1 cellular context compared by ENCODE assay signal in the genomic region with DNA sequence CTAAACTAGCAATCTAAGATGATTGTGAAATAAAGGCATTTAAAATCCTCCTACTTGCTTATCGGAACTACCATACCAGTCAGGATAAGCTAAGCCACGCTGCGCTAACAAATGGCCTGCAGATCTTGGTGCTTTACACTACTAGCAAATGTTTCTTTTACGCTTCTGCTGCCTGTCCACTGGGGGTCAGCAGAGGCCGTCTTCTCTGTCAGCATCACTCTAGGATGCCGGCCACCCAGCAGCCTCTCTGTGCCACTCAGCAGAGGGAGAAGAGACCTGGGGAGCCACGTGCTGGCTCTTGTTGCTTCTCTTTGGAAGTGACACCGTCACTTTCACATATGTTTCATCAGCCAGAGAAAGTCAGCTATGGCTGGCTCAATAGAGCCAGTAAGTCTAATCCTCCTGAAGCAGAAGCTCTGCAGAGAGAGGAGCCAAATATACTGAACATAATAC.
A peak's percentile ranks its signal among the peaks of the same experiment; 100 is the strongest.
TF ChIP-seq lines count a peak whose summit lies in the region.

No MANE protein-coding gene starts in this region.

TF ChIP-seq in HepG2, 621 proteins besides CTCF, POLR2A, EP300 and RAD21 (continued from another document and continues in another):
- TF ChIP-seq, protein P1, sequence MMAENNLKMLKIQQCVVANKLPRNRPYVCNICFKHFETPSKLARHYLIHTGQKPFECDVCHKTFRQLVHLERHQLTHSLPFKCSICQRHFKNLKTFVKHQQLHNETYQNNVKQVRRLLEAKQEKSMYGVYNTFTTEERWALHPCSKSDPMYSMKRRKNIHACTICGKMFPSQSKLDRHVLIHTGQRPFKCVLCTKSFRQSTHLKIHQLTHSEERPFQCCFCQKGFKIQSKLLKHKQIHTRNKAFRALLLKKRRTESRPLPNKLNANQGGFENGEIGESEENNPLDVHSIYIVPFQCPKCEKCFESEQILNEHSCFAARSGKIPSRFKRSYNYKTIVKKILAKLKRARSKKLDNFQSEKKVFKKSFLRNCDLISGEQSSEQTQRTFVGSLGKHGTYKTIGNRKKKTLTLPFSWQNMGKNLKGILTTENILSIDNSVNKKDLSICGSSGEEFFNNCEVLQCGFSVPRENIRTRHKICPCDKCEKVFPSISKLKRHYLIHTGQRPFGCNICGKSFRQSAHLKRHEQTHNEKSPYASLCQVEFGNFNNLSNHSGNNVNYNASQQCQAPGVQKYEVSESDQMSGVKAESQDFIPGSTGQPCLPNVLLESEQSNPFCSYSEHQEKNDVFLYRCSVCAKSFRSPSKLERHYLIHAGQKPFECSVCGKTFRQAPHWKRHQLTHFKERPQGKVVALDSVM (CRISPR knock-in tag; IDR thresholded peaks at IDR 0.05) = no peak
- TF ChIP-seq ZNF10 (CRISPR knock-in tag; IDR thresholded peaks at IDR 0.05; ENCODE audit: borderline replicate concordance, low read depth) = no peak
- TF ChIP-seq ZNF720 (CRISPR knock-in tag; IDR thresholded peaks at IDR 0.05) = no peak
- TF ChIP-seq, protein P2, sequence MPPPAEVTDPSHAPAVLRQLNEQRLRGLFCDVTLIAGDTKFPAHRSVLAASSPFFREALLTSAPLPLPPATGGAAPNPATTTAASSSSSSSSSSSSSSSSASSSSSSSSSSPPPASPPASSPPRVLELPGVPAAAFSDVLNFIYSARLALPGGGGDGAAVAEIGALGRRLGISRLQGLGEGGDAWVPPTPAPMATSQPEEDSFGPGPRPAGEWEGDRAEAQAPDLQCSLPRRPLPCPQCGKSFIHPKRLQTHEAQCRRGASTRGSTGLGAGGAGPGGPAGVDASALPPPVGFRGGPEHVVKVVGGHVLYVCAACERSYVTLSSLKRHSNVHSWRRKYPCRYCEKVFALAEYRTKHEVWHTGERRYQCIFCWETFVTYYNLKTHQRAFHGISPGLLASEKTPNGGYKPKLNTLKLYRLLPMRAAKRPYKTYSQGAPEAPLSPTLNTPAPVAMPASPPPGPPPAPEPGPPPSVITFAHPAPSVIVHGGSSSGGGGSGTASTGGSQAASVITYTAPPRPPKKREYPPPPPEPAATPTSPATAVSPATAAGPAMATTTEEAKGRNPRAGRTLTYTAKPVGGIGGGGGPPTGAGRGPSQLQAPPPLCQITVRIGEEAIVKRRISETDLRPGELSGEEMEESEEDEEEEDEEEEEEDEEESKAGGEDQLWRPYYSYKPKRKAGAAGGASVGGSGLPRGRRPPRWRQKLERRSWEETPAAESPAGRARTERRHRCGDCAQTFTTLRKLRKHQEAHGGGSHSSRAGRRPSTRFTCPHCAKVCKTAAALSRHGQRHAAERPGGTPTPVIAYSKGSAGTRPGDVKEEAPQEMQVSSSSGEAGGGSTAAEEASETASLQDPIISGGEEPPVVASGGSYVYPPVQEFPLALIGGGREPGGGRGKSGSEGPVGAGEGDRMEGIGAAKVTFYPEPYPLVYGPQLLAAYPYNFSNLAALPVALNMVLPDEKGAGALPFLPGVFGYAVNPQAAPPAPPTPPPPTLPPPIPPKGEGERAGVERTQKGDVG (CRISPR knock-in tag; IDR thresholded peaks at IDR 0.05; ENCODE audit: borderline replicate concordance) = no peak
- TF ChIP-seq ZNF235 (CRISPR knock-in tag; IDR thresholded peaks at IDR 0.05; ENCODE audit: borderline replicate concordance) = no peak
- peak; percentile 17; the same call in 1 of the 2 replicates for TF ChIP-seq HNF4A (CRISPR knock-in tag; IDR thresholded peaks at IDR 0.05)
- TF ChIP-seq REPIN1 (CRISPR knock-in tag; IDR thresholded peaks at IDR 0.05; ENCODE audit: borderline replicate concordance, low read depth) = peak; percentile 58; the same call in 1 of the 2 replicates
- TF ChIP-seq, protein P3, sequence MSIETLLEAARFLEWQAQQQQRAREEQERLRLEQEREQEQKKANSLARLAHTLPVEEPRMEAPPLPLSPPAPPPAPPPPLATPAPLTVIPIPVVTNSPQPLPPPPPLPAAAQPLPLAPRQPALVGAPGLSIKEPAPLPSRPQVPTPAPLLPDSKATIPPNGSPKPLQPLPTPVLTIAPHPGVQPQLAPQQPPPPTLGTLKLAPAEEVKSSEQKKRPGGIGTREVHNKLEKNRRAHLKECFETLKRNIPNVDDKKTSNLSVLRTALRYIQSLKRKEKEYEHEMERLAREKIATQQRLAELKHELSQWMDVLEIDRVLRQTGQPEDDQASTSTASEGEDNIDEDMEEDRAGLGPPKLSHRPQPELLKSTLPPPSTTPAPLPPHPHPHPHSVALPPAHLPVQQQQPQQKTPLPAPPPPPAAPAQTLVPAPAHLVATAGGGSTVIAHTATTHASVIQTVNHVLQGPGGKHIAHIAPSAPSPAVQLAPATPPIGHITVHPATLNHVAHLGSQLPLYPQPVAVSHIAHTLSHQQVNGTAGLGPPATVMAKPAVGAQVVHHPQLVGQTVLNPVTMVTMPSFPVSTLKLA (IDR thresholded peaks at IDR 0.05) = no peak
- TF ChIP-seq ZNF225 (CRISPR knock-in tag; IDR thresholded peaks at IDR 0.05) = no peak
- no peak for TF ChIP-seq ZSCAN31 (CRISPR knock-in tag; IDR thresholded peaks at IDR 0.05; ENCODE audit: low read depth)
- TF ChIP-seq KLF12 (CRISPR knock-in tag; IDR thresholded peaks at IDR 0.05; ENCODE audit: borderline replicate concordance) = no peak
- no peak for TF ChIP-seq NPAS2 (CRISPR knock-in tag; IDR thresholded peaks at IDR 0.05; ENCODE audit: borderline replicate concordance)
- peak; percentile 53; the same call in 1 of the 2 replicates for TF ChIP-seq FOXK1 (CRISPR knock-in tag; IDR thresholded peaks at IDR 0.05; ENCODE audit: borderline replicate concordance, low read depth)
- TF ChIP-seq ZNF567 (CRISPR knock-in tag; IDR thresholded peaks at IDR 0.05; ENCODE audit: borderline replicate concordance) = no peak
- TF ChIP-seq ZNF143 (CRISPR knock-in tag; IDR thresholded peaks at IDR 0.05) = peak; percentile 16; the same call in 1 of the 2 replicates
- TF ChIP-seq ERF (CRISPR knock-in tag; IDR thresholded peaks at IDR 0.05) = no peak
- no peak for TF ChIP-seq ZFP36L1 (CRISPR knock-in tag; IDR thresholded peaks at IDR 0.05)
- no peak for TF ChIP-seq TEAD2 (CRISPR knock-in tag; IDR thresholded peaks at IDR 0.05)
- no peak for TF ChIP-seq DPF2 (CRISPR knock-in tag; IDR thresholded peaks at IDR 0.05; ENCODE audit: borderline replicate concordance, low read depth)
- TF ChIP-seq SRSF4 (IDR thresholded peaks at IDR 0.05; ENCODE audit: low read depth, low read length, poor library complexity, severe bottlenecking) = no peak
- TF ChIP-seq, protein P4, sequence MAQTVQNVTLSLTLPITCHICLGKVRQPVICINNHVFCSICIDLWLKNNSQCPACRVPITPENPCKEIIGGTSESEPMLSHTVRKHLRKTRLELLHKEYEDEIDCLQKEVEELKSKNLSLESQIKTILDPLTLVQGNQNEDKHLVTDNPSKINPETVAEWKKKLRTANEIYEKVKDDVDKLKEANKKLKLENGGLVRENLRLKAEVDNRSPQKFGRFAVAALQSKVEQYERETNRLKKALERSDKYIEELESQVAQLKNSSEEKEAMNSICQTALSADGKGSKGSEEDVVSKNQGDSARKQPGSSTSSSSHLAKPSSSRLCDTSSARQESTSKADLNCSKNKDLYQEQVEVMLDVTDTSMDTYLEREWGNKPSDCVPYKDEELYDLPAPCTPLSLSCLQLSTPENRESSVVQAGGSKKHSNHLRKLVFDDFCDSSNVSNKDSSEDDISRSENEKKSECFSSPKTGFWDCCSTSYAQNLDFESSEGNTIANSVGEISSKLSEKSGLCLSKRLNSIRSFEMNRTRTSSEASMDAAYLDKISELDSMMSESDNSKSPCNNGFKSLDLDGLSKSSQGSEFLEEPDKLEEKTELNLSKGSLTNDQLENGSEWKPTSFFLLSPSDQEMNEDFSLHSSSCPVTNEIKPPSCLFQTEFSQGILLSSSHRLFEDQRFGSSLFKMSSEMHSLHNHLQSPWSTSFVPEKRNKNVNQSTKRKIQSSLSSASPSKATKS (CRISPR knock-in tag; IDR thresholded peaks at IDR 0.05) = no peak
- TF ChIP-seq RELA (CRISPR knock-in tag; IDR thresholded peaks at IDR 0.05) = no peak
- TF ChIP-seq SRSF1 (optimal IDR thresholded peaks at IDR 0.05; ENCODE audit: low read depth, low read length) = no peak
- TF ChIP-seq CENPT (CRISPR knock-in tag; IDR thresholded peaks at IDR 0.05; ENCODE audit: low read depth) = no peak
- no peak for TF ChIP-seq PHF21A (CRISPR knock-in tag; IDR thresholded peaks at IDR 0.05)
- no peak for TF ChIP-seq MXD4 (CRISPR knock-in tag; IDR thresholded peaks at IDR 0.05)
- no peak for TF ChIP-seq ZNF644 (CRISPR knock-in tag; IDR thresholded peaks at IDR 0.05; ENCODE audit: low read depth)
- TF ChIP-seq ZNF598 (CRISPR knock-in tag; IDR thresholded peaks at IDR 0.05; ENCODE audit: borderline replicate concordance) = no peak
- TF ChIP-seq HDAC1 (CRISPR knock-in tag; IDR thresholded peaks at IDR 0.05) = no peak
- no peak for TF ChIP-seq TAF1 (CRISPR knock-in tag; IDR thresholded peaks at IDR 0.05)
- TF ChIP-seq FOSL1 (CRISPR knock-in tag; IDR thresholded peaks at IDR 0.05; ENCODE audit: borderline replicate concordance) = no peak
- TF ChIP-seq ZNF678 (CRISPR knock-in tag; IDR thresholded peaks at IDR 0.05) = no peak
- TF ChIP-seq ZNF33B (CRISPR knock-in tag; IDR thresholded peaks at IDR 0.05) = no peak
- TF ChIP-seq, protein P5, sequence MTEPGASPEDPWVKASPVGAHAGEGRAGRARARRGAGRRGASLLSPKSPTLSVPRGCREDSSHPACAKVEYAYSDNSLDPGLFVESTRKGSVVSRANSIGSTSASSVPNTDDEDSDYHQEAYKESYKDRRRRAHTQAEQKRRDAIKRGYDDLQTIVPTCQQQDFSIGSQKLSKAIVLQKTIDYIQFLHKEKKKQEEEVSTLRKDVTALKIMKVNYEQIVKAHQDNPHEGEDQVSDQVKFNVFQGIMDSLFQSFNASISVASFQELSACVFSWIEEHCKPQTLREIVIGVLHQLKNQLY (CRISPR knock-in tag; IDR thresholded peaks at IDR 0.05) = no peak
- TF ChIP-seq, protein P6, sequence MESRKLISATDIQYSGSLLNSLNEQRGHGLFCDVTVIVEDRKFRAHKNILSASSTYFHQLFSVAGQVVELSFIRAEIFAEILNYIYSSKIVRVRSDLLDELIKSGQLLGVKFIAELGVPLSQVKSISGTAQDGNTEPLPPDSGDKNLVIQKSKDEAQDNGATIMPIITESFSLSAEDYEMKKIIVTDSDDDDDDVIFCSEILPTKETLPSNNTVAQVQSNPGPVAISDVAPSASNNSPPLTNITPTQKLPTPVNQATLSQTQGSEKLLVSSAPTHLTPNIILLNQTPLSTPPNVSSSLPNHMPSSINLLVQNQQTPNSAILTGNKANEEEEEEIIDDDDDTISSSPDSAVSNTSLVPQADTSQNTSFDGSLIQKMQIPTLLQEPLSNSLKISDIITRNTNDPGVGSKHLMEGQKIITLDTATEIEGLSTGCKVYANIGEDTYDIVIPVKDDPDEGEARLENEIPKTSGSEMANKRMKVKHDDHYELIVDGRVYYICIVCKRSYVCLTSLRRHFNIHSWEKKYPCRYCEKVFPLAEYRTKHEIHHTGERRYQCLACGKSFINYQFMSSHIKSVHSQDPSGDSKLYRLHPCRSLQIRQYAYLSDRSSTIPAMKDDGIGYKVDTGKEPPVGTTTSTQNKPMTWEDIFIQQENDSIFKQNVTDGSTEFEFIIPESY (CRISPR knock-in tag; IDR thresholded peaks at IDR 0.05) = peak; percentile 77
- TF ChIP-seq CCDC6 (CRISPR knock-in tag; IDR thresholded peaks at IDR 0.05) = no peak
- no peak for TF ChIP-seq NRL (CRISPR knock-in tag; IDR thresholded peaks at IDR 0.05; ENCODE audit: borderline replicate concordance)
- TF ChIP-seq HMG20A (CRISPR knock-in tag; IDR thresholded peaks at IDR 0.05; ENCODE audit: borderline replicate concordance) = no peak
- no peak for TF ChIP-seq ZIK1 (CRISPR knock-in tag; IDR thresholded peaks at IDR 0.05; ENCODE audit: borderline replicate concordance, low read depth)
- TF ChIP-seq, protein P7, sequence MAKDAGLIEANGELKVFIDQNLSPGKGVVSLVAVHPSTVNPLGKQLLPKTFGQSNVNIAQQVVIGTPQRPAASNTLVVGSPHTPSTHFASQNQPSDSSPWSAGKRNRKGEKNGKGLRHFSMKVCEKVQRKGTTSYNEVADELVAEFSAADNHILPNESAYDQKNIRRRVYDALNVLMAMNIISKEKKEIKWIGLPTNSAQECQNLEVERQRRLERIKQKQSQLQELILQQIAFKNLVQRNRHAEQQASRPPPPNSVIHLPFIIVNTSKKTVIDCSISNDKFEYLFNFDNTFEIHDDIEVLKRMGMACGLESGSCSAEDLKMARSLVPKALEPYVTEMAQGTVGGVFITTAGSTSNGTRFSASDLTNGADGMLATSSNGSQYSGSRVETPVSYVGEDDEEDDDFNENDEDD (CRISPR knock-in tag; IDR thresholded peaks at IDR 0.05; ENCODE audit: borderline replicate concordance) = no peak
- no peak for TF ChIP-seq TCF12 (IDR thresholded peaks at IDR 0.05)
- no peak for TF ChIP-seq TCF12 (CRISPR knock-in tag; IDR thresholded peaks at IDR 0.05)
- TF ChIP-seq, protein P8, sequence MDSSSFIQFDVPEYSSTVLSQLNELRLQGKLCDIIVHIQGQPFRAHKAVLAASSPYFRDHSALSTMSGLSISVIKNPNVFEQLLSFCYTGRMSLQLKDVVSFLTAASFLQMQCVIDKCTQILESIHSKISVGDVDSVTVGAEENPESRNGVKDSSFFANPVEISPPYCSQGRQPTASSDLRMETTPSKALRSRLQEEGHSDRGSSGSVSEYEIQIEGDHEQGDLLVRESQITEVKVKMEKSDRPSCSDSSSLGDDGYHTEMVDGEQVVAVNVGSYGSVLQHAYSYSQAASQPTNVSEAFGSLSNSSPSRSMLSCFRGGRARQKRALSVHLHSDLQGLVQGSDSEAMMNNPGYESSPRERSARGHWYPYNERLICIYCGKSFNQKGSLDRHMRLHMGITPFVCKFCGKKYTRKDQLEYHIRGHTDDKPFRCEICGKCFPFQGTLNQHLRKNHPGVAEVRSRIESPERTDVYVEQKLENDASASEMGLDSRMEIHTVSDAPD (CRISPR knock-in tag; IDR thresholded peaks at IDR 0.05) = no peak
- no peak for TF ChIP-seq DMAP1 (CRISPR knock-in tag; IDR thresholded peaks at IDR 0.05)
- peak; percentile 24; the same call in 1 of the 2 replicates for TF ChIP-seq GATAD1 (CRISPR knock-in tag; IDR thresholded peaks at IDR 0.05)
- TF ChIP-seq KDM2A (CRISPR knock-in tag; IDR thresholded peaks at IDR 0.05; ENCODE audit: borderline replicate concordance, low read depth) = peak; percentile 41; the same call in 1 of the 2 replicates
- peak; percentile 11 for TF ChIP-seq TEAD3 (CRISPR knock-in tag; optimal IDR thresholded peaks at IDR 0.05; ENCODE audit: borderline replicate concordance)
- peak; percentile 52; the same call in 1 of the 2 replicates for TF ChIP-seq ZNF230 (CRISPR knock-in tag; IDR thresholded peaks at IDR 0.05)
- no peak for TF ChIP-seq ZNF232 (CRISPR knock-in tag; IDR thresholded peaks at IDR 0.05; ENCODE audit: borderline replicate concordance)
- TF ChIP-seq PITX1 (CRISPR knock-in tag; IDR thresholded peaks at IDR 0.05) = no peak
- TF ChIP-seq, protein P9, sequence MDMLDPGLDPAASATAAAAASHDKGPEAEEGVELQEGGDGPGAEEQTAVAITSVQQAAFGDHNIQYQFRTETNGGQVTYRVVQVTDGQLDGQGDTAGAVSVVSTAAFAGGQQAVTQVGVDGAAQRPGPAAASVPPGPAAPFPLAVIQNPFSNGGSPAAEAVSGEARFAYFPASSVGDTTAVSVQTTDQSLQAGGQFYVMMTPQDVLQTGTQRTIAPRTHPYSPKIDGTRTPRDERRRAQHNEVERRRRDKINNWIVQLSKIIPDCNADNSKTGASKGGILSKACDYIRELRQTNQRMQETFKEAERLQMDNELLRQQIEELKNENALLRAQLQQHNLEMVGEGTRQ (IDR thresholded peaks at IDR 0.05; ENCODE audit: low read depth, low read length) = no peak; the same call in 1 of the 2 replicates
- TF ChIP-seq, protein P9 (CRISPR knock-in tag; IDR thresholded peaks at IDR 0.05; ENCODE audit: borderline replicate concordance) = peak; percentile 17; the same call in 1 of the 2 replicates
